ENCODE assay signal across 8 cellular contexts in genomic region chr9:3527653-3527960, GRCh38. TPM values are rescaled to one million over a fixed set of nuclear protein-coding genes. Genes with fewer than 3 reads are reported as not detected.
A peak's percentile ranks its signal among the peaks of the same experiment; 100 is the strongest.
DNase-seq lines count a peak whose midpoint lies in the region; ATAC-seq, FAIRE-seq and TF ChIP-seq lines count a peak whose summit lies in the region.

No MANE protein-coding gene starts in this region.

- peak overlapping the region; percentile 97 for H2AFZ ChIP-seq in parathyroid adenoma

- H3K27me3 ChIP-seq in NT2/D1 (ENCODE audit: insufficient read depth, insufficient read length) (no peaks in the 10 kb centered on the region), parathyroid adenoma (ENCODE audit: control insufficient read depth, insufficient read depth, low read length) (no peaks in the 10 kb centered on the region)
- H3K27me3 ChIP-seq in effector memory CD4-positive, alpha-beta T cell (replicated peaks; ENCODE audit: control insufficient read depth, insufficient read depth, low read length, poor library complexity, severe bottlenecking), result no peaks in the 10 kb centered on the region

- H3K4me3 ChIP-seq in NT2/D1 (ENCODE audit: insufficient read length, low read depth), result peak overlapping the region; percentile 93
- peak overlapping the region; percentile 83 for H3K4me3 ChIP-seq in effector memory CD4-positive, alpha-beta T cell (ENCODE audit: insufficient read depth, low read depth, low read length, poor library complexity, severe bottlenecking)
- H3K4me3 ChIP-seq in parathyroid adenoma (ENCODE audit: low read depth, low read length), result peak overlapping the region; percentile 100

- H3K79me2 ChIP-seq in parathyroid adenoma, result no peaks in the 10 kb centered on the region

- TF ChIP-seq CTCF in parathyroid adenoma (IDR thresholded peaks at IDR 0.05), result no peak

- H3K4me2 ChIP-seq in parathyroid adenoma (ENCODE audit: low read length), result peak overlapping the region; percentile 100

- no peak for ATAC-seq in HG03457 (IDR thresholded peaks at IDR 0.05; ENCODE audit: unreplicated experiment)

- no peaks in the 10 kb centered on the region for H3K9me3 ChIP-seq in NT2/D1 (ENCODE audit: insufficient read depth, low read length)
- H3K9me3 ChIP-seq in effector memory CD4-positive, alpha-beta T cell (ENCODE audit: control insufficient read depth, low read length), result no peaks in the 10 kb centered on the region
- H3K9me3 ChIP-seq in parathyroid adenoma (ENCODE audit: control insufficient read depth, low read length), result no peaks in the 10 kb centered on the region

- DNase-seq in GM12891 (ENCODE audit: insufficient read length, low spot score) (no peak), NT2/D1 (ENCODE audit: low read depth, low spot score) (no peak), mucosa of gallbladder (ENCODE audit: low spot score) (no peak)
- DNase-seq in effector memory CD4-positive, alpha-beta T cell, result no peak
- no peak for DNase-seq in activated effector memory CD4-positive, alpha-beta T cell treated with anti-CD3 and anti-CD28 coated beads, Interleukin-2, amount 50 U/mL, for 16 hours
- DNase-seq in stimulated activated CD4-positive, alpha-beta T cell treated with anti-CD3 and anti-CD28 coated beads, Interleukin-4, amount 100 ng/mL, for 4 hours, result no peak

- FAIRE-seq in GM12891 (lab: Jason Lieb, UNC), result peak; percentile 71

- H3K36me3 ChIP-seq in NT2/D1 (ENCODE audit: insufficient read depth, insufficient read length, low read length), result peaks cover 8% of the 10 kb centered on the region
- H3K36me3 ChIP-seq in effector memory CD4-positive, alpha-beta T cell (ENCODE audit: control insufficient read depth, insufficient read depth, low read length), result no peaks in the 10 kb centered on the region
- H3K36me3 ChIP-seq in parathyroid adenoma (ENCODE audit: control insufficient read depth, insufficient read depth, low read length), result no peaks in the 10 kb centered on the region

- H3K27ac ChIP-seq in effector memory CD4-positive, alpha-beta T cell (ENCODE audit: insufficient read depth, low read length, poor library complexity, severe bottlenecking), result peak overlapping the region; percentile 100
- H3K27ac ChIP-seq in parathyroid adenoma, result peak overlapping the region; percentile 100

- TF ChIP-seq POLR2A in GM12891 (IDR thresholded peaks at IDR 0.05; ENCODE audit: low read depth, low read length), result no peak; the same call in 1 of the 2 replicates

- H3K9ac ChIP-seq in NT2/D1 (ENCODE audit: insufficient read length, low read depth) (peak overlapping the region; percentile 99), parathyroid adenoma (no peak overlapping the region)

- no peaks in the 10 kb centered on the region for H3K4me1 ChIP-seq in NT2/D1 (ENCODE audit: insufficient read depth, insufficient read length)
- H3K4me1 ChIP-seq in effector memory CD4-positive, alpha-beta T cell (ENCODE audit: control insufficient read depth, insufficient read depth, low read length, poor library complexity, severe bottlenecking), result peaks cover 21% of the 10 kb centered on the region
- H3K4me1 ChIP-seq in parathyroid adenoma, result no peaks in the 10 kb centered on the region

TF ChIP-seq in GM12891, 5 proteins besides CTCF, POLR2A, EP300 and RAD21:
- no peak for TF ChIP-seq PAX5 (IDR thresholded peaks at IDR 0.05; ENCODE audit: insufficient read depth, low read length, severe bottlenecking)
- no peak for TF ChIP-seq TAF1 (IDR thresholded peaks at IDR 0.05; ENCODE audit: low read depth, low read length)
- no peak for TF ChIP-seq SPI1 (IDR thresholded peaks at IDR 0.05; ENCODE audit: low read depth, low read length)
- no peak for TF ChIP-seq POLR2AphosphoS5 (IDR thresholded peaks at IDR 0.05; ENCODE audit: low read depth, low read length)
- no peak for TF ChIP-seq POU2F2 (IDR thresholded peaks at IDR 0.05; ENCODE audit: low read depth, low read length)

RNA-seq across cellular contexts. Expression of gene RFX3, which starts 1.8 kb away (rescaled TPM):
- polyA plus RNA-seq in GM12891 (2012; ENCODE audit: low read depth, missing spikeins), result 2.8 TPM
- 16.3 TPM for total RNA-seq in mucosa of gallbladder
